10 cellular contexts compared by ENCODE assay signal in the genomic region with DNA sequence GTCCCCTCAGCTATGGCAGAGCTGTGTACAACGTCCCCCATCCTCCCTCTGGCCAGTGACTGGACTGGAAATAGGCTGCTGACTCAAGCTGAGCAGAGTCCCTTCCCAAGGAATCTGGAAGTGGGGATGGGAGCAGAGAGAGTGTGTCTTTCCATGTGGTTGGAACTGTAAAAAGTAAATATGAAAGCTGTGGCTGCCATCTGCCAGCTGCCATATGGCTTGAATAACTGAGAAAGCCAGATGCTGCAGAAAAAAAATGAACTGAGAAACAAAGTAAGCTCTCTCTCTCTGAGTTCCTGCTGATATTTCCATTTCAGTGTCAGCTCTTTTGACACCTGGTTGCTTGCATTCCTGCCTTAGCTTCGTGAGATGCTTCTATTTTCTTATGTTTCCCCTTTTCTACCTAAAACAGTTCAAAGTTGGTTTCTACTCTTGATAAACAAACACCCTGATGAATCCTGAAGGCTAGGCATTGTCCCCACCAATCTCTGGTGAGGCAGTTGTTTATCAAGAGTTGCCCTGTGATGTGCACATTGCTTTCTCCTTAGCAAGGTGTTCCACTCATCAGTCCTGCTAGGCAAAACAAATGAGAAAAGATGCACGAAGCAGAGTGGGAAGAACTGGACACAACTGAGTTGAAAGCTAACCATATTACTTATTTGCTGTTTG. TPM values are rescaled to one million over a fixed set of nuclear protein-coding genes. Genes with fewer than 3 reads are reported as not detected.
DNase-seq lines count a peak whose midpoint lies in the region; ATAC-seq and TF ChIP-seq lines count a peak whose summit lies in the region.
"Had no signal": no experiment of that assay in that cellular context is flagged by ENCODE, and none has a peak within 500 bp of the region (broad histone marks: within the 10 kb centered on the region; RNA-seq: fewer than 3 reads in every experiment).

No MANE protein-coding gene starts in this region.

- POLR2A ChIA-PET in naive thymus-derived CD8-positive, alpha-beta T cell (lab: Charles Lee), result no interaction called here

- no peaks in the 10 kb centered on the region for H3K27me3 Mint-ChIP-seq in activated naive CD4-positive, alpha-beta T cell treated with anti-CD3 and anti-CD28 coated beads, Interleukin-2, amount 10 ng/mL, durations not matched to agents 7 days and 5 days
- H3K27me3 Mint-ChIP-seq in naive thymus-derived CD8-positive, alpha-beta T cell, result no peaks in the 10 kb centered on the region
- H3K27me3 Mint-ChIP-seq: IgD-negative memory B cell had no signal

- H3K4me3 ChIP-seq in AG10803 (ENCODE audit: low read length), result no peak overlapping the region
- H3K4me3 ChIP-seq: smooth muscle cell had no signal

- no peaks in the 10 kb centered on the region for H3K9me3 Mint-ChIP-seq in activated naive CD4-positive, alpha-beta T cell treated with anti-CD3 and anti-CD28 coated beads, Interleukin-2, amount 10 ng/mL, durations not matched to agents 7 days and 5 days
- no peaks in the 10 kb centered on the region for H3K9me3 Mint-ChIP-seq in naive thymus-derived CD8-positive, alpha-beta T cell
- H3K9me3 Mint-ChIP-seq: IgD-negative memory B cell had no signal

- no peak overlapping the region for H3K4me3 Mint-ChIP-seq in activated naive CD4-positive, alpha-beta T cell treated with anti-CD3 and anti-CD28 coated beads, Interleukin-2, amount 10 ng/mL, durations not matched to agents 7 days and 5 days
- no peak overlapping the region for H3K4me3 Mint-ChIP-seq in naive thymus-derived CD8-positive, alpha-beta T cell

- peaks cover 2% of the 10 kb centered on the region for H3K36me3 Mint-ChIP-seq in activated naive CD4-positive, alpha-beta T cell treated with anti-CD3 and anti-CD28 coated beads, Interleukin-2, amount 10 ng/mL, durations not matched to agents 7 days and 5 days
- H3K36me3 Mint-ChIP-seq in naive thymus-derived CD8-positive, alpha-beta T cell, result peaks cover 0 to 2% (median 0%) of the 10 kb centered on the region in 3 donors
- H3K36me3 Mint-ChIP-seq: IgD-negative memory B cell had no signal

- TF ChIP-seq CTCF in AG10803 (conservative IDR thresholded peaks at IDR 0.05; ENCODE audit: low read length), result no peak

- ATAC-seq in GM19372 (IDR thresholded peaks at IDR 0.05; ENCODE audit: low read depth, unreplicated experiment) (peak; percentile 75), HG02981 (IDR thresholded peaks at IDR 0.05; ENCODE audit: unreplicated experiment) (peak; percentile 45), SK-N-SH treated with all-trans-retinoic acid at 6 μM for 48 hours (peak; percentile 29)
- no peak for ATAC-seq in naive thymus-derived CD8-positive, alpha-beta T cell

- CTCF ChIA-PET in activated naive CD4-positive, alpha-beta T cell treated with anti-CD3 and anti-CD28 coated beads, Interleukin-2, amount 10 ng/mL, durations not matched to agents 7 days and 5 days (lab: Charles Lee), result interaction anchor here (0.9 kb wide), 1 partner anchor 516 kb away, joined by 3 read pairs; no protein-coding TSS in a partner anchor

- no peak overlapping the region for H3K27ac Mint-ChIP-seq in activated naive CD4-positive, alpha-beta T cell treated with anti-CD3 and anti-CD28 coated beads, Interleukin-2, amount 10 ng/mL, durations not matched to agents 7 days and 5 days
- H3K27ac Mint-ChIP-seq in naive thymus-derived CD8-positive, alpha-beta T cell, result peak overlapping the region in 1 of 10 donors; percentile 28
- H3K27ac Mint-ChIP-seq: IgD-negative memory B cell had no signal

- DNase-seq in AG10803 (ENCODE audit: low read depth) (peak; percentile 80), mesenteric fat pad (ENCODE audit: low spot score) (no peak), GDM1 (lab: John Stamatoyannopoulos, UW) (no peak)
- DNase-seq in activated naive CD4-positive, alpha-beta T cell treated with anti-CD3 and anti-CD28 coated beads, Interleukin-2, amount 10 ng/mL, durations not matched to agents 7 days and 5 days, result no peak
- DNase-seq in naive thymus-derived CD8-positive, alpha-beta T cell, result no peak

- H3K4me1 Mint-ChIP-seq in activated naive CD4-positive, alpha-beta T cell treated with anti-CD3 and anti-CD28 coated beads, Interleukin-2, amount 10 ng/mL, durations not matched to agents 7 days and 5 days, result no peaks in the 10 kb centered on the region
- H3K4me1 Mint-ChIP-seq in naive thymus-derived CD8-positive, alpha-beta T cell, result peaks cover 0 to 2% (median 0%) of the 10 kb centered on the region in 4 donors

TF ChIP-seq in SK-N-SH treated with all-trans-retinoic acid at 6 μM for 48 hours, 23 proteins besides CTCF, POLR2A, EP300 and RAD21:
- no peak for TF ChIP-seq ZNF70 (CRISPR knock-in tag; IDR thresholded peaks at IDR 0.05)
- TF ChIP-seq TCF4 (CRISPR knock-in tag; IDR thresholded peaks at IDR 0.05; ENCODE audit: borderline replicate concordance), result peak; percentile 34; the same call in 1 of the 2 replicates
- TF ChIP-seq ESRRG (CRISPR knock-in tag; IDR thresholded peaks at IDR 0.05), result no peak
- TF ChIP-seq ZFP30 (CRISPR knock-in tag; IDR thresholded peaks at IDR 0.05), result no peak
- TF ChIP-seq ARNTL (CRISPR knock-in tag; IDR thresholded peaks at IDR 0.05; ENCODE audit: borderline replicate concordance, low read depth), result no peak
- TF ChIP-seq, protein P1, sequence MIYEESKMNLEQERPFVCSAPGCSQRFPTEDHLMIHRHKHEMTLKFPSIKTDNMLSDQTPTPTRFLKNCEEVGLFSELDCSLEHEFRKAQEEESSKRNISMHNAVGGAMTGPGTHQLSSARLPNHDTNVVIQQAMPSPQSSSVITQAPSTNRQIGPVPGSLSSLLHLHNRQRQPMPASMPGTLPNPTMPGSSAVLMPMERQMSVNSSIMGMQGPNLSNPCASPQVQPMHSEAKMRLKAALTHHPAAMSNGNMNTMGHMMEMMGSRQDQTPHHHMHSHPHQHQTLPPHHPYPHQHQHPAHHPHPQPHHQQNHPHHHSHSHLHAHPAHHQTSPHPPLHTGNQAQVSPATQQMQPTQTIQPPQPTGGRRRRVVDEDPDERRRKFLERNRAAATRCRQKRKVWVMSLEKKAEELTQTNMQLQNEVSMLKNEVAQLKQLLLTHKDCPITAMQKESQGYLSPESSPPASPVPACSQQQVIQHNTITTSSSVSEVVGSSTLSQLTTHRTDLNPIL (CRISPR knock-in tag; IDR thresholded peaks at IDR 0.05; ENCODE audit: low read depth), result no peak
- TF ChIP-seq BACH2 (CRISPR knock-in tag; IDR thresholded peaks at IDR 0.05; ENCODE audit: borderline replicate concordance), result no peak
- TF ChIP-seq ZC3H10 (CRISPR knock-in tag; IDR thresholded peaks at IDR 0.05), result no peak
TF ChIP-seq in SK-N-SH treated with all-trans-retinoic acid at 6 μM for 48 hours: peak in this region for 1.

RNA-seq across cellular contexts. Expression of a gene that starts 16.8 kb away (rescaled TPM):
- total RNA-seq in mesenteric fat pad, result 40.1 TPM
- total RNA-seq in naive thymus-derived CD8-positive, alpha-beta T cell, result 10 to 100 TPM; 65.0 to 66.7 TPM
- polyA plus RNA-seq in naive thymus-derived CD8-positive, alpha-beta T cell, result 10 to 100 TPM; 54.3 to 68.3 (median 66.0) TPM

Comparison
In these comparisons a context has a peak if more than half of its experiments do, and no peak if none do; other contexts are left out.
1. ATAC-seq: peak in GM19372 (single experiment), HG02981 (single experiment) and SK-N-SH treated with all-trans-retinoic acid at 6 μM for 48 hours (single experiment); none in naive thymus-derived CD8-positive, alpha-beta T cell (0 of 2).